ENCODE assay signal across 8 cellular contexts in genomic region chrX:48890296-48890925, GRCh38. TPM values are rescaled to one million over a fixed set of nuclear protein-coding genes. Genes with fewer than 3 reads are reported as not detected.
DNase-seq lines count a peak whose midpoint lies in the region; ATAC-seq and TF ChIP-seq lines count a peak whose summit lies in the region.

No MANE protein-coding gene starts in this region.

- peaks cover 6% of the 10 kb centered on the region for H3K36me3 Mint-ChIP-seq in T-cell
- no peaks in the 10 kb centered on the region for H3K36me3 Mint-ChIP-seq in glutamatergic neuron (ENCODE audit: unreplicated experiment)

- POLR2A ChIA-PET in T-cell (lab: Charles Lee): no interaction called here

- TF ChIP-seq CTCF in glutamatergic neuron (IDR thresholded peaks at IDR 0.05; ENCODE audit: partially characterized antibody, unreplicated experiment): no peak
- no peak for TF ChIP-seq CTCF in GM20000 (IDR thresholded peaks at IDR 0.05; ENCODE audit: extremely low read depth, missing control alignments)

- peak in 1 of 4 experiments; percentile 10 for ATAC-seq in T-cell (replicated peaks in 1 of 4)
- ATAC-seq in stimulated activated naive CD8-positive, alpha-beta T cell treated with anti-CD3 and anti-CD28 coated beads, Interleukin-15, Interleukin-2, amounts not matched to agents 100 U/mL and 50 U/mL, for 24 hours: no peak
- no peak for ATAC-seq in GM21619 (IDR thresholded peaks at IDR 0.05; ENCODE audit: unreplicated experiment)

- DNase-seq in DMS 273 (lab: John Stamatoyannopoulos, UW; ENCODE audit: unreplicated experiment) (peak; percentile 50), DMS 273 treated with DMSO at 0.1 percent for 48 hours (lab: John Stamatoyannopoulos, UW) (no peak), T-cell (no peak), glutamatergic neuron (no peak), GM20000 (ENCODE audit: low spot score) (no peak), COLO668 (lab: John Stamatoyannopoulos, UW; ENCODE audit: unreplicated experiment) (no peak)
- peak; percentile 19 for DNase-seq in stimulated activated naive CD8-positive, alpha-beta T cell treated with anti-CD3 and anti-CD28 coated beads, Interleukin-15, Interleukin-2, amounts not matched to agents 100 U/mL and 50 U/mL, for 24 hours

- peaks cover 17 to 20% (median 18%) of the 10 kb centered on the region in 3 donors for H3K4me1 Mint-ChIP-seq in T-cell
- H3K4me1 Mint-ChIP-seq in glutamatergic neuron (ENCODE audit: low read depth, unreplicated experiment): peaks cover 4% of the 10 kb centered on the region

- H3K9me3 Mint-ChIP-seq in T-cell (no peaks in the 10 kb centered on the region), glutamatergic neuron (ENCODE audit: unreplicated experiment) (peaks cover 5% of the 10 kb centered on the region)

- H3K27me3 Mint-ChIP-seq in T-cell (peaks cover 0 to 12% of the 10 kb centered on the region in 2 donors), glutamatergic neuron (ENCODE audit: unreplicated experiment) (peaks cover 3% of the 10 kb centered on the region)

- peak overlapping the region; percentile 80 to 90 (median 81) for H3K4me3 Mint-ChIP-seq in T-cell
- H3K4me3 Mint-ChIP-seq in glutamatergic neuron (ENCODE audit: unreplicated experiment): peak overlapping the region; percentile 89

- H3K27ac Mint-ChIP-seq in T-cell (peak overlapping the region; percentile 82 to 93), glutamatergic neuron (ENCODE audit: unreplicated experiment) (peak overlapping the region; percentile 87)

- CTCF ChIA-PET in T-cell (lab: Charles Lee): no interaction called here

RNA-seq across cellular contexts. Expression of gene TIMM17B, which starts 7.2 kb away (rescaled TPM):
- total RNA-seq in T-cell (10 to 100 TPM; 40.5 to 52.1 (median 49.3) TPM), glutamatergic neuron (ENCODE audit: unreplicated experiment) (71.8 TPM)

RNA-seq across cellular contexts. Expression of gene PQBP1, which starts 7.3 kb away (rescaled TPM):
- 10 to 100 TPM; 62.5 to 79.5 (median 73.9) TPM for total RNA-seq in T-cell
- total RNA-seq in glutamatergic neuron (ENCODE audit: unreplicated experiment): 120 TPM

RNA-seq across cellular contexts. Expression of gene SLC35A2, which starts 21.0 kb away (rescaled TPM):
- total RNA-seq in T-cell (10 to 100 TPM; 14.2 to 35.1 (median 16.2) TPM), glutamatergic neuron (ENCODE audit: unreplicated experiment) (22.1 TPM)

RNA-seq across cellular contexts. Expression of gene PIM2, which starts 28.4 kb away (rescaled TPM):
- 100 to 1,000 TPM; 152 to 325 (median 160) TPM for total RNA-seq in T-cell
- total RNA-seq in glutamatergic neuron (ENCODE audit: unreplicated experiment): 16.5 TPM

RNA-seq across cellular contexts. Expression of gene PCSK1N, which starts 55.0 kb away (rescaled TPM):
- total RNA-seq in T-cell (10 to 100 TPM in 2 of 5 donors, 1 to 10 TPM in 3; 5.0 to 11.4 (median 9.1) TPM), glutamatergic neuron (ENCODE audit: unreplicated experiment) (127 TPM)

Comparison
In these comparisons a context has a peak if more than half of its experiments do, and no peak if none do; other contexts are left out.
1. DNase-seq: peak in DMS 273 (single experiment) and stimulated activated naive CD8-positive, alpha-beta T cell treated with anti-CD3 and anti-CD28 coated beads, Interleukin-15, Interleukin-2, amounts not matched to agents 100 U/mL and 50 U/mL, for 24 hours (single experiment); none in DMS 273 treated with DMSO at 0.1 percent for 48 hours (single experiment), T-cell (0 of 34), glutamatergic neuron (single experiment), GM20000 (single experiment) and COLO668 (single experiment).